1 cellular context compared by ENCODE assay signal in the genomic region with DNA sequence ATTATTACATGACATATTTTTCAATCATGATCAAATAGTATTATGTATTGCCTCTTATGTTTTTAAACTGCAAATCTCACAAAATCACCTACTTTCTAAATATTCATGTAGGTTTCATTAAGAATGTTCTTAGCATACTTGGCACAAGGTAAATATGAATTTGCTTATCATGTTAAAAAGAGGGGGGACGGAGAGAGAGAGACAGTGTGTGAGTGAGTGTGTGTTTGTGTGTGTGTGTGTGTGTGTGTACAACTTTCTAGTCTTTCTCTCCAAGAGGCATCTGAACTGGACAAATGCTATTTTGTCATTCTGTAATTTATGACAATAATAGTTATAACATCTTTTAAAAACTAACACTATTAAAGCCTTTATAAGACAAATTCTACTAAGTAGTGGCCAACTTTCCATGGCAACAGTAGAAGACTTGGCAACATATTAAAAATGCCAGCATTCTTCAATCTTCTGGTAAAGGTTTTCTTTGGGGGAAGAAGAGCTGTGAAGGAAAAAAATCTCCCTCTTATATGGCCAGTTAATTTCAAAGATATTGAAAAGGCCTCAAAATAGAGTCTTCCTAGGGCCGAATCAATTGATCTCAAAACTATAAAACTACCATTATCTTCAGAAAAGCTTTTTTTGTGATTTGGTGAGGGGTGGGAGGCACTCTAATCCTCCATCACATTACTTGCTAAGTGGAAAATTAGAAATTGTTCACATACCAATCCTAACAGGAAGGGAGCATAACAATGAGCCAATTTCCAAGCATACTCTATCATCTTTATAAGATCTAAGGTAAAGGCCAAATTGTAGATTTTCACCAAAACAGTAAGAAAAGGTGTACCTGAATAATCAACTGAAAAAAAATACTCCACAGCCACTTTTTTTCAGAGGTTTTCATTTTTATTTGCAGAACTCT.
TF ChIP-seq lines count a peak whose summit lies in the region.

No MANE protein-coding gene starts in this region.

TF ChIP-seq in WTC11, 78 proteins besides CTCF, POLR2A, EP300 and RAD21 (continued from another document):
- TF ChIP-seq, protein P1, sequence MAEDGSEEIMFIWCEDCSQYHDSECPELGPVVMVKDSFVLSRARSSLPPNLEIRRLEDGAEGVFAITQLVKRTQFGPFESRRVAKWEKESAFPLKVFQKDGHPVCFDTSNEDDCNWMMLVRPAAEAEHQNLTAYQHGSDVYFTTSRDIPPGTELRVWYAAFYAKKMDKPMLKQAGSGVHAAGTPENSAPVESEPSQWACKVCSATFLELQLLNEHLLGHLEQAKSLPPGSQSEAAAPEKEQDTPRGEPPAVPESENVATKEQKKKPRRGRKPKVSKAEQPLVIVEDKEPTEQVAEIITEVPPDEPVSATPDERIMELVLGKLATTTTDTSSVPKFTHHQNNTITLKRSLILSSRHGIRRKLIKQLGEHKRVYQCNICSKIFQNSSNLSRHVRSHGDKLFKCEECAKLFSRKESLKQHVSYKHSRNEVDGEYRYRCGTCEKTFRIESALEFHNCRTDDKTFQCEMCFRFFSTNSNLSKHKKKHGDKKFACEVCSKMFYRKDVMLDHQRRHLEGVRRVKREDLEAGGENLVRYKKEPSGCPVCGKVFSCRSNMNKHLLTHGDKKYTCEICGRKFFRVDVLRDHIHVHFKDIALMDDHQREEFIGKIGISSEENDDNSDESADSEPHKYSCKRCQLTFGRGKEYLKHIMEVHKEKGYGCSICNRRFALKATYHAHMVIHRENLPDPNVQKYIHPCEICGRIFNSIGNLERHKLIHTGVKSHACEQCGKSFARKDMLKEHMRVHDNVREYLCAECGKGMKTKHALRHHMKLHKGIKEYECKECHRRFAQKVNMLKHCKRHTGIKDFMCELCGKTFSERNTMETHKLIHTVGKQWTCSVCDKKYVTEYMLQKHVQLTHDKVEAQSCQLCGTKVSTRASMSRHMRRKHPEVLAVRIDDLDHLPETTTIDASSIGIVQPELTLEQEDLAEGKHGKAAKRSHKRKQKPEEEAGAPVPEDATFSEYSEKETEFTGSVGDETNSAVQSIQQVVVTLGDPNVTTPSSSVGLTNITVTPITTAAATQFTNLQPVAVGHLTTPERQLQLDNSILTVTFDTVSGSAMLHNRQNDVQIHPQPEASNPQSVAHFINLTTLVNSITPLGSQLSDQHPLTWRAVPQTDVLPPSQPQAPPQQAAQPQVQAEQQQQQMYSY (CRISPR knock-in tag; IDR thresholded peaks at IDR 0.05) = no peak
